In genomic region chr5:179614745-179615144, GRCh38 we compare ENCODE assay signal across 17 cellular contexts. TPM values are rescaled to one million over a fixed set of nuclear protein-coding genes. Genes with fewer than 3 reads are reported as not detected.
DNase-seq lines count a peak whose midpoint lies in the region; ATAC-seq, FAIRE-seq and TF ChIP-seq lines count a peak whose summit lies in the region.
"Had no signal": no experiment of that assay in that cellular context is flagged by ENCODE, and none has a peak within 500 bp of the region (broad histone marks: within the 10 kb centered on the region; RNA-seq: fewer than 3 reads in every experiment).

No MANE protein-coding gene starts in this region.

- no peak for TF ChIP-seq RAD21 in GM12878 (IDR thresholded peaks at IDR 0.05; ENCODE audit: insufficient read depth, low read depth, low read length)

- H3F3A ChIP-seq in PC-9 (ENCODE audit: insufficient read depth, low read depth): peaks cover 99% of the 10 kb centered on the region

- no peak for TF ChIP-seq EP300 in GM12878 (IDR thresholded peaks at IDR 0.05; ENCODE audit: borderline replicate concordance in 1 of 2, control insufficient read depth in 1 of 2, low read depth in 2 of 2, low read length in 2 of 2)

- H4K20me1 ChIP-seq in GM12878 (ENCODE audit: control insufficient read depth, insufficient read depth) (peaks cover 10% of the 10 kb centered on the region; the same call in 1 of the 2 replicates), PC-9 (ENCODE audit: insufficient read depth) (peaks cover 94% of the 10 kb centered on the region)

- no peaks in the 10 kb centered on the region for H3K9me3 ChIP-seq in CD8-positive, alpha-beta memory T cell (ENCODE audit: low read length)
- H3K9me3 ChIP-seq in GM12878 (replicated peaks; ENCODE audit: control insufficient read depth, insufficient read depth, low read length) (no peaks in the 10 kb centered on the region), parathyroid adenoma (ENCODE audit: control insufficient read depth, low read length) (no peaks in the 10 kb centered on the region), PC-9 (ENCODE audit: insufficient read depth, low read depth) (no peaks in the 10 kb centered on the region)
- H3K9me3 ChIP-seq: BE2C, mucosa of descending colon, ovary, tibial artery had no signal

- intact Hi-C loops in GM12878 (cut with micrococcal nuclease; ENCODE audit: unreplicated experiment): no loop called here
- intact Hi-C loops in PC-9 (cut with micrococcal nuclease; ENCODE audit: unreplicated experiment): no loop called here

- H3K27me3 Mint-ChIP-seq in CD8-positive, alpha-beta memory T cell: peaks cover 0 to 1% of the 10 kb centered on the region in 2 donors
- H3K27me3 Mint-ChIP-seq in HFFc6 (ENCODE audit: insufficient read depth): peaks cover 23% of the 10 kb centered on the region

- H3K4me3 ChIP-seq in CD8-positive, alpha-beta memory T cell (ENCODE audit: low read length): no peak overlapping the region
- H3K4me3 ChIP-seq in GM12878 (no peak overlapping the region), parathyroid adenoma (ENCODE audit: low read depth, low read length) (no peak overlapping the region), PC-9 (no peak overlapping the region)
- H3K4me3 ChIP-seq: coronary artery, mucosa of descending colon, ovary, tibial artery had no signal

- H3K27ac Mint-ChIP-seq in CD8-positive, alpha-beta memory T cell: peak overlapping the region in 6 of 8 donors; percentile 2 to 87 (median 48)
- peak overlapping the region; percentile 54; the same call in 1 of the 2 replicates for H3K27ac Mint-ChIP-seq in HFFc6

- H2AFZ ChIP-seq in GM12878 (ENCODE audit: control insufficient read depth, low read depth, low read length) (no peak overlapping the region), parathyroid adenoma (no peak overlapping the region), PC-9 (no peak overlapping the region)

- FAIRE-seq in GM12878 (lab: Jason Lieb, UNC): no peak

- H3K9me3 Mint-ChIP-seq in CD8-positive, alpha-beta memory T cell: no peaks in the 10 kb centered on the region
- no peaks in the 10 kb centered on the region for H3K9me3 Mint-ChIP-seq in HFFc6

- H3K36me3 Mint-ChIP-seq in CD8-positive, alpha-beta memory T cell: peaks cover 52 to 95% (median 55%) of the 10 kb centered on the region in 3 donors
- peaks cover 80% of the 10 kb centered on the region for H3K36me3 Mint-ChIP-seq in HFFc6 (ENCODE audit: low read depth)

- no peak overlapping the region for H3K27ac ChIP-seq in CD8-positive, alpha-beta memory T cell (ENCODE audit: low read depth, low read length)
- H3K27ac ChIP-seq in GM12878 (ENCODE audit: control insufficient read depth, insufficient read depth): no peak overlapping the region
- H3K27ac ChIP-seq in parathyroid adenoma: peak overlapping the region; percentile 27
- no peak overlapping the region for H3K27ac ChIP-seq in PC-9
- H3K27ac ChIP-seq: coronary artery, ovary, tibial artery had no signal

- no peak for TF ChIP-seq POLR2A in GM12878 (IDR thresholded peaks at IDR 0.05; ENCODE audit: low read depth, low read length)

- SMC1A ChIA-PET in GM12878 (lab: Charles Lee; ENCODE audit: uncharacterized antibody, unreplicated experiment): interaction anchor here (0.6 kb wide), 2 partner anchors 129 to 263 kb away, joined by 3 read pairs; no protein-coding TSS in a partner anchor

- peaks cover 23% of the 10 kb centered on the region for H3K79me2 ChIP-seq in GM12878 (ENCODE audit: control insufficient read depth, insufficient read depth, low read length)
- peaks cover 6% of the 10 kb centered on the region for H3K79me2 ChIP-seq in parathyroid adenoma
- H3K79me2 ChIP-seq in PC-9 (ENCODE audit: low read depth): peaks cover 59% of the 10 kb centered on the region

- no peaks in the 10 kb centered on the region for H3K27me3 ChIP-seq in CD8-positive, alpha-beta memory T cell (ENCODE audit: insufficient read depth, low read length, poor library complexity, severe bottlenecking)
- H3K27me3 ChIP-seq in GM12878 (replicated peaks in 1 of 2; ENCODE audit: control insufficient read depth in 2 of 2, insufficient read depth in 2 of 2, low read length in 1 of 2): no peaks in the 10 kb centered on the region
- no peaks in the 10 kb centered on the region for H3K27me3 ChIP-seq in parathyroid adenoma (ENCODE audit: control insufficient read depth, insufficient read depth, low read length)
- no peaks in the 10 kb centered on the region for H3K27me3 ChIP-seq in PC-9 (ENCODE audit: insufficient read depth, low read depth)
- H3K27me3 ChIP-seq: BE2C, ovary, tibial artery had no signal

- H3K4me2 ChIP-seq in GM12878 (ENCODE audit: control insufficient read depth, insufficient read depth) (no peak overlapping the region), parathyroid adenoma (ENCODE audit: low read length) (no peak overlapping the region), PC-9 (no peak overlapping the region)

- RAD21 ChIA-PET in GM12878 (lab: Charles Lee; ENCODE audit: unreplicated experiment): interaction anchor here (1.8 kb wide), 1 partner anchor 9 kb away, joined by 7 read pairs; the partner anchor contains the start of gene HNRNPH1

- CTCF ChIA-PET in CD8-positive, alpha-beta memory T cell (lab: Charles Lee): interaction anchor here (4.3 kb wide), 1 partner anchor 8 kb away, joined by 27 read pairs; the partner anchor contains the start of gene HNRNPH1
- CTCF ChIA-PET in GM12878 (lab: Yijun Ruan, JAX) (interaction anchor here (1.3 kb wide), 1 partner anchor 9 kb away, joined by 4 read pairs; the partner anchor contains the start of gene HNRNPH1), PC-9 (lab: Charles Lee) (interaction anchor here (0.6 kb wide), 1 partner anchor 984 kb away, joined by 3 read pairs; no protein-coding TSS in a partner anchor)

- H3K9me2 ChIP-seq in PC-9 (ENCODE audit: insufficient read depth): no peaks in the 10 kb centered on the region

- POLR2A ChIA-PET in CD8-positive, alpha-beta memory T cell (lab: Charles Lee): interaction anchor here (0.6 to 4.8 kb wide), 2 partner anchors 8 to 135 kb away, joined by 3 to 51 read pairs; partner anchors contain the start of gene HNRNPH1
- POLR2A ChIA-PET in GM12878 (lab: Charles Lee) (interaction anchor here (0.6 to 1.9 kb wide), 5 partner anchors 8 to 431 kb away, joined by 3 to 16 read pairs (median 6); partner anchors contain the start of gene HNRNPH1), PC-9 (lab: Charles Lee; ENCODE audit: unreplicated experiment) (interaction anchor here (0.5 to 0.7 kb wide), 4 partner anchors 16 to 207 kb away, joined by 3 to 7 read pairs (median 6); no protein-coding TSS in a partner anchor)

- H3K4me1 Mint-ChIP-seq in CD8-positive, alpha-beta memory T cell: peaks cover 63 to 84% (median 84%) of the 10 kb centered on the region in 3 donors
- H3K4me1 Mint-ChIP-seq in HFFc6 (ENCODE audit: low read depth): peaks cover 80% of the 10 kb centered on the region

- H3K4me1 ChIP-seq in CD8-positive, alpha-beta memory T cell (ENCODE audit: insufficient read depth, low read length): peaks cover 41% of the 10 kb centered on the region
- no peaks in the 10 kb centered on the region for H3K4me1 ChIP-seq in GM12878 (ENCODE audit: control insufficient read depth, insufficient read depth, low read length)
- peaks cover 41% of the 10 kb centered on the region for H3K4me1 ChIP-seq in parathyroid adenoma
- peaks cover 7% of the 10 kb centered on the region for H3K4me1 ChIP-seq in PC-9 (replicated peaks; ENCODE audit: insufficient read depth)
- H3K4me1 ChIP-seq: BE2C had no signal

- H3K4me3 Mint-ChIP-seq in CD8-positive, alpha-beta memory T cell: no peak overlapping the region
- H3K4me3 Mint-ChIP-seq in HFFc6: no peak overlapping the region

- TF ChIP-seq CTCF in HFFc6 (IDR thresholded peaks at IDR 0.05): no peak
- TF ChIP-seq CTCF in GM12878 (IDR thresholded peaks at IDR 0.05 in 2 of 3, conservative IDR thresholded peaks at IDR 0.05 in 1 of 3; ENCODE audit: control insufficient read depth in 2 of 3, extremely low read depth in 1 of 3, insufficient read depth in 1 of 3, low read depth in 3 of 3, low read length in 3 of 3): no peak
- TF ChIP-seq CTCF in parathyroid adenoma (IDR thresholded peaks at IDR 0.05): no peak
- no peak for TF ChIP-seq CTCF in PC-9 (conservative IDR thresholded peaks at IDR 0.05)

- H3K36me3 ChIP-seq in CD8-positive, alpha-beta memory T cell (ENCODE audit: insufficient read depth, low read length): peaks cover 88% of the 10 kb centered on the region
- peaks cover 33 to 36% of the 10 kb centered on the region in 2 experiments for H3K36me3 ChIP-seq in GM12878 (ENCODE audit: control insufficient read depth in 2 of 2, insufficient read depth in 2 of 2, low read length in 1 of 2)
- H3K36me3 ChIP-seq in parathyroid adenoma (ENCODE audit: control insufficient read depth, insufficient read depth, low read length): no peaks in the 10 kb centered on the region
- peaks cover 83% of the 10 kb centered on the region for H3K36me3 ChIP-seq in PC-9 (ENCODE audit: low read depth)
- H3K36me3 ChIP-seq: ovary had no signal

- H3K9ac ChIP-seq in GM12878 (ENCODE audit: control insufficient read depth, insufficient read depth, low read length) (no peak overlapping the region), parathyroid adenoma (no peak overlapping the region)

- no peak for DNase-seq in CD8-positive, alpha-beta memory T cell
- no peak for DNase-seq in HFFc6
- DNase-seq in GM12878 (ENCODE audit: low read depth, low spot score): no peak
- no peak for DNase-seq in HK-2 (ENCODE audit: unreplicated experiment)
- DNase-seq in PC-9: no peak
- no peak for DNase-seq in stimulated activated naive CD8-positive, alpha-beta T cell treated with anti-CD3 and anti-CD28 coated beads, Interleukin-15, Interleukin-2, amounts not matched to agents 100 U/mL and 50 U/mL, for 24 hours
- DNase-seq: activated CD8-positive, alpha-beta memory T cell treated with anti-CD3 and anti-CD28 coated beads for 24 hours; BE2C; foreskin melanocyte; Kasumi-1; left cardiac atrium; NCI-H1436 had no signal

- BruUV-seq in GM12878 (replicated peaks; lab: Mats Ljungman, UMichigan) (no TSS peak), PC-9 (replicated peaks; lab: Mats Ljungman, UMichigan) (no TSS peak)

- in situ Hi-C loops in GM12878 (cut with MboI): no loop called here

- WGBS in GM12878 (ENCODE audit: insufficient coverage, insufficient replicate concordance, low lambda C conversion rate, missing lambda C conversion rate): 87% methylated on average over 8 of the region's 8 CpGs

- no peak for ATAC-seq in GM12878
- no peak for ATAC-seq in stimulated activated naive CD8-positive, alpha-beta T cell treated with anti-CD3 and anti-CD28 coated beads, Interleukin-15, Interleukin-2, amounts not matched to agents 100 U/mL and 50 U/mL, for 24 hours
- ATAC-seq: left cardiac atrium, mucosa of descending colon had no signal

RNA-seq across cellular contexts. Expression of gene HNRNPH1, which starts 8.7 kb away (rescaled TPM):
- 100 to 1,000 TPM; 929 to 961 TPM for total RNA-seq in CD8-positive, alpha-beta memory T cell
- polyA plus RNA-seq in CD8-positive, alpha-beta memory T cell: 103 TPM
- 100 to 1,000 TPM; 286 to 401 (median 358) TPM for total RNA-seq in HFFc6 (2021; fragmentation: NEBNext Ultra II Directional; extraction: Animal tissue kit (Norgen Biotek cat#: 25700))
- total RNA-seq in GM12878 (2013; cell fraction: nucleolus; rRNA removed): 1,885 and 1,957 TPM in 2 replicates
- total RNA-seq in GM12878 (2014; rRNA removed) (692 and 694 TPM in 2 replicates), GM12878 (2014; rRNA removed; fragmentation: Illumina TruSeq; extraction: Trizol) (683 and 716 TPM in 2 replicates), GM12878 (2021) (603 and 690 TPM in 2 replicates), PC-9 (2021) (626 and 723 TPM in 2 replicates)
- polyA plus RNA-seq in GM12878 (2011; ENCODE audit: low read depth): 400 TPM
- polyA plus RNA-seq in GM12878 (2011; rRNA removed) (695 and 934 TPM in 2 replicates), GM12878 (2014; fragmentation: Illumina TruSeq; extraction: Trizol) (691 and 785 TPM in 2 replicates), GM12878 (2014; fragmentation: Nextera tagmentation; extraction: Ambion mirVana) (100 to 1,000 TPM; 184 to 189 TPM), GM12878 (2014; rRNA removed) (780 and 888 TPM in 2 replicates), GM12878 (2016; fragmentation: Nextera tagmentation; extraction: Ambion mirVana) (100 to 1,000 TPM; 542 to 567 TPM)
- polyA plus RNA-seq in GM12878 (2011; cell fraction: cytosol; rRNA removed): 201 and 239 TPM in 2 replicates
- polyA plus RNA-seq in GM12878 (2011; cell fraction: nucleus; rRNA removed): 1,317 and 2,141 TPM in 2 replicates
- 453 and 702 TPM in 2 replicates for polyA plus RNA-seq in GM12878 (2012)
- 330 and 478 TPM in 2 replicates for polyA minus RNA-seq in GM12878 (2011; rRNA and poly(A)+ RNA removed)
- polyA minus RNA-seq in GM12878 (2011; cell fraction: cytosol; rRNA and poly(A)+ RNA removed): 349 and 463 TPM in 2 replicates
- polyA minus RNA-seq in GM12878 (2011; cell fraction: nucleus; rRNA and poly(A)+ RNA removed): 907 and 1,891 TPM in 2 replicates
